ENCODE assay signal across 19 cellular contexts in the genomic region with DNA sequence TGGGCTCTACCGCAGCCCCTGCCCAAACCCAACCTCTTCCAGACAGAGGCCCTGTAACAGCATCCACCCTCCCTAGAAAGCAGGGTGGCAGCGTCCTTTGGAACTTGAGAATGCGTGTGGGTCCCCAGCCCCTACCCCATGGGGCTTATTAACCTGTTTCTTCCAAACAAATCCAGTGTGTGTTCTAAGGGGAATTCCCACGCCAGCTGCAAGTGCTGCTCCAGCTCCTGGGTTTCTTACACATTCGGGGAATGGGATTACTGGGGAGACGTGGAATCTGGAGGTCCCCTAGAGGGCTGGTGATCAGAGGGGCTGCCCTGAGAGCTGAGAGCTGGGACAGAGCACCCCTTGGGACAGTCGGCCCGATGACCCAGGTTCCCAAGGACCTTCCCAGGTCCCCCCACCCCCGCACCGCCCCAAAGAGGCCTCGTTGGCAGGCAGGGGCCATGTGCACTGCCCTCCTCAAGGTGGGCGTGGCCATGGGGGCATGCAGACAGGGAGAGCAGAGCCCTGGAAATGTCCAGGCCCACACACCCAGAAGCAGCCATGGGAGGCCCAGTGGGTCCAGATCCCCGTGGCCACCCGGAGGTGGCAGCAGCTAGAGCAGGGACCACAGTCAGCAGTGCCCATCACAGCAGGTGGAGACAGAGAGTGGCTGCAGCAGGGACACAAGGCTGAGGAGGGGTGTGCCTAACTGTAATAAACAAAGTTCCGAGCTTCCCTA. TPM values are rescaled to one million over a fixed set of nuclear protein-coding genes. Genes with fewer than 3 reads are reported as not detected.
"Had no signal": no experiment of that assay in that cellular context is flagged by ENCODE, and none has a peak within 500 bp of the region (broad histone marks: within the 10 kb centered on the region; RNA-seq: fewer than 3 reads in every experiment).

No MANE protein-coding gene starts in this region.

- H3K36me3 Mint-ChIP-seq: activated naive CD4-positive, alpha-beta T cell treated with anti-CD3 and anti-CD28 coated beads, Interleukin-2, amount 50 U/mL, for 24 hours; naive thymus-derived CD8-positive, alpha-beta T cell; T-cell had no signal

- H3K27me3 ChIP-seq: brain microvascular endothelial cell, sigmoid colon, transverse colon had no signal

- H3K4me3 Mint-ChIP-seq: activated CD8-positive, alpha-beta T cell treated with anti-CD3 and anti-CD28 coated beads, Interleukin-2, amount 10 ng/mL, durations not matched to agents 7 days and 5 days; activated naive CD4-positive, alpha-beta T cell treated with anti-CD3 and anti-CD28 coated beads, Interleukin-2, amount 50 U/mL, for 24 hours; dendritic cell treated with granulocyte-macrophage colony-stimulating factor and Interleukin-4, amounts not matched to agents 40 ng/mL and 50 ng/mL, for 4 days; naive thymus-derived CD8-positive, alpha-beta T cell; T-cell had no signal

- H3K4me3 ChIP-seq: mucosa of descending colon, sigmoid colon, transverse colon had no signal

- H3K27ac ChIP-seq: brain microvascular endothelial cell, sigmoid colon, transverse colon had no signal

- H3K36me3 ChIP-seq: brain microvascular endothelial cell, sigmoid colon, transverse colon had no signal

- ATAC-seq: activated CD8-positive, alpha-beta T cell treated with anti-CD3 and anti-CD28 coated beads, Interleukin-2, amount 10 ng/mL, durations not matched to agents 7 days and 5 days; mucosa of descending colon; naive thymus-derived CD8-positive, alpha-beta T cell; T-cell had no signal

- H3K27me3 Mint-ChIP-seq: activated naive CD4-positive, alpha-beta T cell treated with anti-CD3 and anti-CD28 coated beads, Interleukin-2, amount 50 U/mL, for 24 hours; T-cell had no signal

- H3K27ac Mint-ChIP-seq: activated CD8-positive, alpha-beta T cell treated with anti-CD3 and anti-CD28 coated beads, Interleukin-2, amount 10 ng/mL, durations not matched to agents 7 days and 5 days; activated naive CD4-positive, alpha-beta T cell treated with anti-CD3 and anti-CD28 coated beads, Interleukin-2, amount 50 U/mL, for 24 hours; activated T-helper 2 cell treated with anti-CD3 and anti-CD28 coated beads, Interferon-gamma antibody, Interleukin-2, Interleukin-4, amounts not matched to agents 10 μg/mL and 5 μg/mL and 100 μg/mL, durations not matched to agents 14 hours and 24 hours and 36 hours; dendritic cell treated with granulocyte-macrophage colony-stimulating factor and Interleukin-4, amounts not matched to agents 40 ng/mL and 50 ng/mL, for 4 days; naive thymus-derived CD8-positive, alpha-beta T cell; T-cell had no signal

- H3K9me3 Mint-ChIP-seq: activated naive CD4-positive, alpha-beta T cell treated with anti-CD3 and anti-CD28 coated beads, Interleukin-2, amount 50 U/mL, for 24 hours; activated T-helper 2 cell treated with anti-CD3 and anti-CD28 coated beads, Interferon-gamma antibody, Interleukin-2, Interleukin-4, amounts not matched to agents 10 μg/mL and 5 μg/mL and 100 μg/mL, durations not matched to agents 14 hours and 24 hours and 36 hours; dendritic cell treated with granulocyte-macrophage colony-stimulating factor and Interleukin-4, amounts not matched to agents 40 ng/mL and 50 ng/mL, for 4 days had no signal

- H3K9me3 ChIP-seq: mucosa of descending colon, sigmoid colon, transverse colon had no signal

- DNase-seq: activated CD4-positive, alpha-beta T cell treated with anti-CD3 and anti-CD28 coated beads for 48 hours; activated CD8-positive, alpha-beta T cell treated with anti-CD3 and anti-CD28 coated beads, Interleukin-2, amount 10 ng/mL, durations not matched to agents 7 days and 5 days; amniotic stem cell; brain microvascular endothelial cell; cerebellar nuclear complex; erythroblast; hypothalamus; mucosa of descending colon; naive thymus-derived CD8-positive, alpha-beta T cell; sigmoid colon; stimulated activated naive CD4-positive, alpha-beta T cell; substantia nigra; T-cell; transverse colon had no signal

- H3K4me1 ChIP-seq: sigmoid colon, transverse colon had no signal

RNA-seq across cellular contexts. Expression of a gene that starts 18.8 kb away (rescaled TPM):
- total RNA-seq: activated CD8-positive, alpha-beta T cell treated with anti-CD3 and anti-CD28 coated beads, Interleukin-2, amount 10 ng/mL, durations not matched to agents 7 days and 5 days; activated T-helper 2 cell treated with anti-CD3 and anti-CD28 coated beads, Interferon-gamma antibody, Interleukin-2, Interleukin-4, amounts not matched to agents 10 μg/mL and 5 μg/mL and 100 μg/mL, durations not matched to agents 14 hours and 24 hours and 36 hours; lung microvascular endothelial cell; mucosa of descending colon; naive thymus-derived CD8-positive, alpha-beta T cell; osteocyte; sigmoid colon; T-cell; transverse colon had no signal

RNA-seq across cellular contexts. Expression of a gene that starts 43.6 kb away (rescaled TPM):
- total RNA-seq: lung microvascular endothelial cell, osteocyte had no signal
